Comparison of ENCODE assay signal across 1 cellular context in the genomic region with DNA sequence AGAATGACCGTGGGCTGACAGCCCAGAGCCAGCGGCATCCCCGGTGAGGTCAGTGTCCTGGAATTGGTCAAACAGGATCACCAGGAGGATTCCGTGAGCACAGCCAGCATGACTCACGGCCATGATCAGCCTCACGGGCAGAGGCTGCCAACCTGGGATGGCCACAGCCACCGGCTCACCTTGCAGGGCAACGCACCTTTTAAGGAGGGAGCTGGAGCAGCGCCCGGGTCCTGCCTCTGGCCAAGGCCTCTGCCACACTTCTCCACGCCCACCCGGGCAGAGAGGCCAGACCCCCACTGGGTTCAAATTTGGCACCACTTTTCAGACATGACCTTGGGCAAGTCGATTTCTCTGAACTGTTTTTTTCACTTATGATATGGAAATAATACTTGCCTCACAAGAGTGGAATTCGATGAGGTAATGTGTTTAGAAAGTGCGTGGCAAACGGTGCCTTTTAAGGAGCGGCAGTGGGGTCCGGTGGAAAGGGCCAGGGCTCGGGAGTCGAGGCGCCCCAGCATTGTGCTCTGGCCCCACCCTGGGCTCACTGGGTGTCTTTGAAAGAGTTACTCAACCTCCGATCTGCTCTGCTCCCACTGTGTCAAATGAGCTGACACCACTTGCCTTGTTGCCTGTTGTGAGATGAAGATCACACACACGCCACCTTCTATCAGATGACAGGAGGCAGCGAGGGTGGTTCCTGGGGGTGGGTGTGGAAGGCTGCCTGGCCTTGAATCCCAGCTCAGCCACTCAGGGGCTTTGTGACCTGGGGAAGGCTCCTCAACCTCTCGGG.
TF ChIP-seq lines count a peak whose summit lies in the region.

No MANE protein-coding gene starts in this region.

TF ChIP-seq in HCT116, 20 proteins besides CTCF, POLR2A, EP300 and RAD21 (continued from another document):
- TF ChIP-seq, protein P1, sequence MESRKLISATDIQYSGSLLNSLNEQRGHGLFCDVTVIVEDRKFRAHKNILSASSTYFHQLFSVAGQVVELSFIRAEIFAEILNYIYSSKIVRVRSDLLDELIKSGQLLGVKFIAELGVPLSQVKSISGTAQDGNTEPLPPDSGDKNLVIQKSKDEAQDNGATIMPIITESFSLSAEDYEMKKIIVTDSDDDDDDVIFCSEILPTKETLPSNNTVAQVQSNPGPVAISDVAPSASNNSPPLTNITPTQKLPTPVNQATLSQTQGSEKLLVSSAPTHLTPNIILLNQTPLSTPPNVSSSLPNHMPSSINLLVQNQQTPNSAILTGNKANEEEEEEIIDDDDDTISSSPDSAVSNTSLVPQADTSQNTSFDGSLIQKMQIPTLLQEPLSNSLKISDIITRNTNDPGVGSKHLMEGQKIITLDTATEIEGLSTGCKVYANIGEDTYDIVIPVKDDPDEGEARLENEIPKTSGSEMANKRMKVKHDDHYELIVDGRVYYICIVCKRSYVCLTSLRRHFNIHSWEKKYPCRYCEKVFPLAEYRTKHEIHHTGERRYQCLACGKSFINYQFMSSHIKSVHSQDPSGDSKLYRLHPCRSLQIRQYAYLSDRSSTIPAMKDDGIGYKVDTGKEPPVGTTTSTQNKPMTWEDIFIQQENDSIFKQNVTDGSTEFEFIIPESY (IDR thresholded peaks at IDR 0.05; ENCODE audit: extremely low read depth, insufficient replicate concordance, low read length), result no peak
- TF ChIP-seq TCF7L2 (IDR thresholded peaks at IDR 0.05; ENCODE audit: borderline replicate concordance, extremely low read depth, insufficient read depth, insufficient read length) (peak; percentile 10), EGR1 (IDR thresholded peaks at IDR 0.05; ENCODE audit: low read depth) (no peak), JUND (IDR thresholded peaks at IDR 0.05) (peak; percentile 89), POLR2AphosphoS5 (IDR thresholded peaks at IDR 0.05; ENCODE audit: low read depth, low read length) (peak; percentile 56; the same call in 1 of the 2 replicates), SP1 (IDR thresholded peaks at IDR 0.05; ENCODE audit: low read depth) (peak; percentile 89), EZH2phosphoT487 (IDR thresholded peaks at IDR 0.05; ENCODE audit: borderline replicate concordance) (no peak), FOSL1 (IDR thresholded peaks at IDR 0.05; ENCODE audit: low read depth) (peak; percentile 81), EZH2 (IDR thresholded peaks at IDR 0.05) (no peak), CBX3 (IDR thresholded peaks at IDR 0.05; ENCODE audit: low read depth) (peak; percentile 61; the same call in 1 of the 2 replicates)
- TF ChIP-seq, protein P2, sequence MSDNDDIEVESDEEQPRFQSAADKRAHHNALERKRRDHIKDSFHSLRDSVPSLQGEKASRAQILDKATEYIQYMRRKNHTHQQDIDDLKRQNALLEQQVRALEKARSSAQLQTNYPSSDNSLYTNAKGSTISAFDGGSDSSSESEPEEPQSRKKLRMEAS (IDR thresholded peaks at IDR 0.05), result peak; percentile 86
- TF ChIP-seq, protein P3, sequence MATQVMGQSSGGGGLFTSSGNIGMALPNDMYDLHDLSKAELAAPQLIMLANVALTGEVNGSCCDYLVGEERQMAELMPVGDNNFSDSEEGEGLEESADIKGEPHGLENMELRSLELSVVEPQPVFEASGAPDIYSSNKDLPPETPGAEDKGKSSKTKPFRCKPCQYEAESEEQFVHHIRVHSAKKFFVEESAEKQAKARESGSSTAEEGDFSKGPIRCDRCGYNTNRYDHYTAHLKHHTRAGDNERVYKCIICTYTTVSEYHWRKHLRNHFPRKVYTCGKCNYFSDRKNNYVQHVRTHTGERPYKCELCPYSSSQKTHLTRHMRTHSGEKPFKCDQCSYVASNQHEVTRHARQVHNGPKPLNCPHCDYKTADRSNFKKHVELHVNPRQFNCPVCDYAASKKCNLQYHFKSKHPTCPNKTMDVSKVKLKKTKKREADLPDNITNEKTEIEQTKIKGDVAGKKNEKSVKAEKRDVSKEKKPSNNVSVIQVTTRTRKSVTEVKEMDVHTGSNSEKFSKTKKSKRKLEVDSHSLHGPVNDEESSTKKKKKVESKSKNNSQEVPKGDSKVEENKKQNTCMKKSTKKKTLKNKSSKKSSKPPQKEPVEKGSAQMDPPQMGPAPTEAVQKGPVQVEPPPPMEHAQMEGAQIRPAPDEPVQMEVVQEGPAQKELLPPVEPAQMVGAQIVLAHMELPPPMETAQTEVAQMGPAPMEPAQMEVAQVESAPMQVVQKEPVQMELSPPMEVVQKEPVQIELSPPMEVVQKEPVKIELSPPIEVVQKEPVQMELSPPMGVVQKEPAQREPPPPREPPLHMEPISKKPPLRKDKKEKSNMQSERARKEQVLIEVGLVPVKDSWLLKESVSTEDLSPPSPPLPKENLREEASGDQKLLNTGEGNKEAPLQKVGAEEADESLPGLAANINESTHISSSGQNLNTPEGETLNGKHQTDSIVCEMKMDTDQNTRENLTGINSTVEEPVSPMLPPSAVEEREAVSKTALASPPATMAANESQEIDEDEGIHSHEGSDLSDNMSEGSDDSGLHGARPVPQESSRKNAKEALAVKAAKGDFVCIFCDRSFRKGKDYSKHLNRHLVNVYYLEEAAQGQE (IDR thresholded peaks at IDR 0.05; ENCODE audit: low read depth), result no peak
